11 cellular contexts compared by ENCODE assay signal in the genomic region with DNA sequence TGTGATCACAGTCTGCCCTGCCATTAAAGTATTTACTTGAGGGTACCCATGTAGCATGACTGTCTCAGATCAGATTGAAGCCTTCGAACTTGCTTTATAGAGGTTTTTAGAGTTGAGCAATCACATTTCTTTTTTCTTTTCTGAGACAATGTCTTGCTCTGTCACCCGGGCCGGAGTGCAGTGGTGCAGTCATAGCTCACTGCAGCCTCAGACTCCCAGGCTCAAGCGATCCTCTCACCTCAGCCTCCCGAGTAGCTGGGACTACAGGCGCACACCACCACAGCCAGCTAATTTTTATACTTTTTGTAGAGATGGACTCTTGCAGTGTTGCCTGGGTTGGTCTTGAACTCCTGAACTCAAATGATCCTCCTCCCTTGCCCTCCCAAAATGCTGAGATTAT.
"Had no signal": no experiment of that assay in that cellular context is flagged by ENCODE, and none has a peak within 500 bp of the region (broad histone marks: within the 10 kb centered on the region; RNA-seq: fewer than 3 reads in every experiment).

No MANE protein-coding gene starts in this region.

- H3K4me3 Mint-ChIP-seq: GM23338, H9, HFFc6 had no signal

- H3K9me3 Mint-ChIP-seq: GM23338, H9, HFFc6 had no signal

- H3K4me2 ChIP-seq: GM23338 had no signal

- ATAC-seq: GM23338, HCT116 had no signal

- H3K36me3 ChIP-seq: HAP-1 had no signal

- DNase-seq: GM23248, GOT3, H7, H9, HCEC 1CT, HFFc6 had no signal

- H3K27ac Mint-ChIP-seq: GM23338, H9, HFFc6 had no signal

- H3K4me1 ChIP-seq: HAP-1 had no signal

- FAIRE-seq: H1, H54 had no signal

- H3K4me3 ChIP-seq: GM23248, GM23338, HAP-1 had no signal

- H2AFZ ChIP-seq: GM23248, GM23338 had no signal

- H3K9me3 ChIP-seq: HAP-1 had no signal

- H3K9ac ChIP-seq: GM23248 had no signal

- H3K27ac ChIP-seq: GM23248 had no signal
